17 cellular contexts compared by ENCODE assay signal in the genomic region with DNA sequence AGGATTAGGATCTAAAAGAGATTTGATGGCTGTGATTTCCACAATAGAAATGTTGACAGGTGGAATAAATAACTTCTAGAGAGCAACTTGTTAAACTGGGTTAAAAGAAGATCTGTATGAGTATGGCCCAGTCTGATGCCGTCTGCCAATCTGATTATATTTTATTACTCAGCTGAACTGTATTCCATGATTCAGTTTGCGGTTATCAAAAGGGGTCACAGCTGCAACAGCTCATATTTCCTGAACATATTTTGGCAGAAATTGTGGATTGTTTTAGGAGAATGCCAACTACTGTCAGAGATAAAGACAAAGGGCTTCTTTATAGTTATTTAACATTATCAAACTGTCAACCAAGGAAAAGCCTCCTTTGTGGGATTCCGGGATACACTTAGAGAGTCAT.
A peak's percentile ranks its signal among the peaks of the same experiment; 100 is the strongest.
DNase-seq lines count a peak whose midpoint lies in the region; ATAC-seq, FAIRE-seq and TF ChIP-seq lines count a peak whose summit lies in the region.
"Had no signal": no experiment of that assay in that cellular context is flagged by ENCODE, and none has a peak within 500 bp of the region (broad histone marks: within the 10 kb centered on the region; RNA-seq: fewer than 3 reads in every experiment).

No MANE protein-coding gene starts in this region.

- H3K9me3 ChIP-seq in endothelial cell of umbilical vein (replicated peaks; ENCODE audit: control insufficient read depth, insufficient read depth, low read length) (no peaks in the 10 kb centered on the region), BE2C (no peaks in the 10 kb centered on the region)

- H3K9me1 ChIP-seq in endothelial cell of umbilical vein (replicated peaks; ENCODE audit: control insufficient read depth, extremely low read depth, insufficient read depth, low read length) = no peaks in the 10 kb centered on the region

- no peak overlapping the region for H3K27ac ChIP-seq in endothelial cell of umbilical vein (ENCODE audit: insufficient read depth, low read depth, low read length)
- H3K27ac ChIP-seq: KMS-11 had no signal

- CTCF ChIA-PET in endothelial cell of umbilical vein (lab: Charles Lee) = no interaction called here

- no peaks in the 10 kb centered on the region for H3K36me3 ChIP-seq in endothelial cell of umbilical vein (ENCODE audit: control insufficient read depth in 2 of 2, extremely low read depth in 1 of 2, insufficient read depth in 2 of 2, low read length in 2 of 2)
- no peaks in the 10 kb centered on the region for H3K36me3 ChIP-seq in BE2C

- no peaks in the 10 kb centered on the region for H4K20me1 ChIP-seq in endothelial cell of umbilical vein (replicated peaks; ENCODE audit: control insufficient read depth, extremely low read depth, insufficient read depth, low read length)

- BruUV-seq in endothelial cell of umbilical vein (replicated peaks; lab: Mats Ljungman, UMichigan) = no TSS peak

- DNase-seq in ELR (ENCODE audit: low read depth) (peak; percentile 1), RKO (ENCODE audit: low spot score) (peak; percentile 20), endothelial cell of umbilical vein (ENCODE audit: low read depth, low spot score) (peak; percentile 3), pulmonary artery endothelial cell (ENCODE audit: low read depth, low spot score) (peak; percentile 10), BE2C (no peak), NCI-H2081 (lab: John Stamatoyannopoulos, UW) (no peak), NCI-H128 (lab: John Stamatoyannopoulos, UW; ENCODE audit: unreplicated experiment) (no peak)
- DNase-seq: ACHN; CD4-positive, CD25-positive, alpha-beta regulatory T cell; HFFc6; NCI-H1417; NCI-H187 treated with DMSO at 0.1 percent for 48 hours; NCI-H446 treated with DMSO at 0.1 percent for 48 hours; NCI-H748 treated with DMSO at 0.1 percent for 48 hours had no signal

- no peak overlapping the region for H3K4me2 ChIP-seq in endothelial cell of umbilical vein (ENCODE audit: insufficient read depth, low read length)
- H3K4me2 ChIP-seq: KMS-11 had no signal

- TF ChIP-seq CTCF in endothelial cell of umbilical vein (IDR thresholded peaks at IDR 0.05; ENCODE audit: extremely low read depth in 1 of 2, insufficient read depth in 1 of 2, low read depth in 1 of 2, low read length in 2 of 2) = no peak
- no peak for TF ChIP-seq CTCF in BE2C (IDR thresholded peaks at IDR 0.05; ENCODE audit: low read depth, low read length)

- dilution Hi-C loops in endothelial cell of umbilical vein (cut with MboI; ENCODE audit: extremely low pct_ligation_motif_present, low sequenced_read_pairs) = no loop called here

- no peaks in the 10 kb centered on the region for H3K27me3 ChIP-seq in endothelial cell of umbilical vein (ENCODE audit: control insufficient read depth in 2 of 2, insufficient read depth in 2 of 2, low read length in 2 of 2)
- H3K27me3 ChIP-seq in BE2C = no peaks in the 10 kb centered on the region

- FAIRE-seq in endothelial cell of umbilical vein (lab: Jason Lieb, UNC) = no peak
- FAIRE-seq: H54 had no signal

- H3K4me1 ChIP-seq in endothelial cell of umbilical vein (ENCODE audit: control insufficient read depth, extremely low read depth, insufficient read depth, low read length) = no peaks in the 10 kb centered on the region
- H3K4me1 ChIP-seq in BE2C = no peaks in the 10 kb centered on the region

- TF ChIP-seq POLR2A in endothelial cell of umbilical vein (IDR thresholded peaks at IDR 0.05; ENCODE audit: low read depth, low read length) = no peak

- no peak for ATAC-seq in activated CD4-positive, CD25-positive, alpha-beta regulatory T cell treated with anti-CD3 and anti-CD28 coated beads, Interleukin-2, amount 50 U/mL, for 24 hours

- intact Hi-C loops in endothelial cell of umbilical vein (cut with micrococcal nuclease) = no loop called here

- H3K4me3 ChIP-seq in endothelial cell of umbilical vein (replicated peaks in 1 of 3; ENCODE audit: insufficient read depth in 1 of 3, low read depth in 1 of 3, low read length in 3 of 3) = no peak overlapping the region
- no peak overlapping the region for H3K4me3 ChIP-seq in BE2C (ENCODE audit: low read depth, low read length)

- POLR2A ChIA-PET in endothelial cell of umbilical vein (lab: Charles Lee) = no interaction called here

- no peak overlapping the region for H2AFZ ChIP-seq in endothelial cell of umbilical vein (ENCODE audit: low read depth, low read length)

- H3K79me2 ChIP-seq in endothelial cell of umbilical vein (ENCODE audit: control insufficient read depth, insufficient read depth, low read length) = no peaks in the 10 kb centered on the region

- H3K9ac ChIP-seq in endothelial cell of umbilical vein (replicated peaks; ENCODE audit: extremely low read depth, insufficient read depth, low read length) = no peak overlapping the region
- H3K9ac ChIP-seq: KMS-11 had no signal

TF ChIP-seq in endothelial cell of umbilical vein, 7 proteins besides CTCF, POLR2A, EP300 and RAD21:
- TF ChIP-seq FOS (IDR thresholded peaks at IDR 0.05; ENCODE audit: borderline replicate concordance, insufficient read depth, low read length) (peak; percentile 18), GATA2 (IDR thresholded peaks at IDR 0.05; ENCODE audit: insufficient read depth, insufficient read length, low read depth, low read length) (peak; percentile 16), MYC (IDR thresholded peaks at IDR 0.05; ENCODE audit: low read depth, low read length) (no peak), EZH2 (IDR thresholded peaks at IDR 0.05; ENCODE audit: borderline replicate concordance, low read depth, low read length, severe bottlenecking) (no peak), POLR2AphosphoS5 (IDR thresholded peaks at IDR 0.05; ENCODE audit: insufficient read depth, low read depth, low read length) (no peak), JUN (IDR thresholded peaks at IDR 0.05; ENCODE audit: borderline replicate concordance, insufficient read depth, insufficient read length, low read depth) (no peak)
- TF ChIP-seq, protein P1, sequence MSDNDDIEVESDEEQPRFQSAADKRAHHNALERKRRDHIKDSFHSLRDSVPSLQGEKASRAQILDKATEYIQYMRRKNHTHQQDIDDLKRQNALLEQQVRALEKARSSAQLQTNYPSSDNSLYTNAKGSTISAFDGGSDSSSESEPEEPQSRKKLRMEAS (IDR thresholded peaks at IDR 0.05; ENCODE audit: insufficient read depth, insufficient read length) = no peak

Comparison
In these comparisons a context has a peak if more than half of its experiments do, and no peak if none do; other contexts are left out.
1. DNase-seq: peak in ELR (single experiment), RKO (single experiment), endothelial cell of umbilical vein (single experiment) and pulmonary artery endothelial cell (single experiment); none in BE2C (single experiment), NCI-H2081 (0 of 2) and NCI-H128 (single experiment).